In genomic region chr2:238172439-238172838, GRCh38 we compare ENCODE assay signal across 22 cellular contexts. TPM values are rescaled to one million over a fixed set of nuclear protein-coding genes. Genes with fewer than 3 reads are reported as not detected.
DNase-seq lines count a peak whose midpoint lies in the region; ATAC-seq and TF ChIP-seq lines count a peak whose summit lies in the region.
"Had no signal": no experiment of that assay in that cellular context is flagged by ENCODE, and none has a peak within 500 bp of the region (broad histone marks: within the 10 kb centered on the region; RNA-seq: fewer than 3 reads in every experiment).

No MANE protein-coding gene starts in this region.

- no peak overlapping the region for H2BK20ac ChIP-seq in IMR-90 (ENCODE audit: low read depth, low read length)

- no peaks in the 10 kb centered on the region for H3K27me3 ChIP-seq in IMR-90 (ENCODE audit: control insufficient read depth, insufficient read depth, low read length)
- H3K27me3 ChIP-seq in osteoblast (ENCODE audit: insufficient read depth, low read length) = no peaks in the 10 kb centered on the region
- H3K27me3 ChIP-seq: MG63 had no signal

- in situ Hi-C loops in IMR-90 (cut with MboI; ENCODE audit: low sequenced_read_pairs) = no loop called here

- H3K9me3 Mint-ChIP-seq in activated naive CD4-positive, alpha-beta T cell treated with anti-CD3 and anti-CD28 coated beads, Interleukin-2, amount 10 ng/mL, durations not matched to agents 7 days and 5 days = no peaks in the 10 kb centered on the region
- no peaks in the 10 kb centered on the region for H3K9me3 Mint-ChIP-seq in activated naive CD4-positive, alpha-beta T cell treated with anti-CD3 and anti-CD28 coated beads for 36 hours
- H3K9me3 Mint-ChIP-seq in chondrocyte (ENCODE audit: low read depth) (no peaks in the 10 kb centered on the region), neural crest cell (no peaks in the 10 kb centered on the region)
- H3K9me3 Mint-ChIP-seq: CD4-positive, alpha-beta T cell had no signal

- H4K20me1 ChIP-seq in IMR-90 (ENCODE audit: insufficient read depth, low read length) (peaks cover 8% of the 10 kb centered on the region), osteoblast (ENCODE audit: insufficient read depth, low read length) (peaks cover 3% of the 10 kb centered on the region)

- no peak overlapping the region for H2BK120ac ChIP-seq in IMR-90 (ENCODE audit: low read depth, low read length)

- no peak overlapping the region for H3K9ac ChIP-seq in IMR-90 (ENCODE audit: low read depth, low read length)

- H3K4me1 Mint-ChIP-seq in activated naive CD4-positive, alpha-beta T cell treated with anti-CD3 and anti-CD28 coated beads, Interleukin-2, amount 10 ng/mL, durations not matched to agents 7 days and 5 days = no peaks in the 10 kb centered on the region
- peaks cover 4% of the 10 kb centered on the region for H3K4me1 Mint-ChIP-seq in activated naive CD4-positive, alpha-beta T cell treated with anti-CD3 and anti-CD28 coated beads for 36 hours (ENCODE audit: low read depth)
- H3K4me1 Mint-ChIP-seq in chondrocyte (ENCODE audit: low read depth) (peaks cover 52% of the 10 kb centered on the region), neural crest cell (no peaks in the 10 kb centered on the region)

- H3K4me2 ChIP-seq in IMR-90 (ENCODE audit: low read depth, low read length) = no peak overlapping the region
- no peak overlapping the region for H3K4me2 ChIP-seq in osteoblast (ENCODE audit: insufficient read depth, low read length)

- peak overlapping the region; percentile 25; the same call in 1 of the 2 replicates for H3K14ac ChIP-seq in IMR-90 (replicated peaks; ENCODE audit: low read depth, low read length)

- TF ChIP-seq RAD21 in IMR-90 (IDR thresholded peaks at IDR 0.05; ENCODE audit: low read length) = no peak

- H3K27ac ChIP-seq in IMR-90 (ENCODE audit: insufficient read depth, low read length) = peak overlapping the region; percentile 38; the same call in 1 of the 2 replicates
- H3K27ac ChIP-seq in osteoblast (ENCODE audit: low read depth, low read length) = no peak overlapping the region

- H3K27me3 Mint-ChIP-seq in activated naive CD4-positive, alpha-beta T cell treated with anti-CD3 and anti-CD28 coated beads, Interleukin-2, amount 10 ng/mL, durations not matched to agents 7 days and 5 days = no peaks in the 10 kb centered on the region
- H3K27me3 Mint-ChIP-seq in activated naive CD4-positive, alpha-beta T cell treated with anti-CD3 and anti-CD28 coated beads for 36 hours (ENCODE audit: low read depth) = no peaks in the 10 kb centered on the region
- H3K27me3 Mint-ChIP-seq in chondrocyte (ENCODE audit: low read depth) (no peaks in the 10 kb centered on the region), neural crest cell (ENCODE audit: low read depth) (peaks cover 3% of the 10 kb centered on the region)
- H3K27me3 Mint-ChIP-seq: CD4-positive, alpha-beta T cell had no signal

- ATAC-seq in IMR-90 (ENCODE audit: low read depth) = no peak

- H3K23ac ChIP-seq in IMR-90 (ENCODE audit: low read depth, low read length) = 0 out of 2 replicates have a peak overlapping the region, but pooled peaks have one; percentile 17

- DNase-seq in activated naive CD4-positive, alpha-beta T cell treated with anti-CD3 and anti-CD28 coated beads, Interleukin-2, amount 10 ng/mL, durations not matched to agents 7 days and 5 days = no peak
- no peak for DNase-seq in activated naive CD4-positive, alpha-beta T cell treated with anti-CD3 and anti-CD28 coated beads for 36 hours
- DNase-seq in IMR-90 (no peak), chondrocyte (ENCODE audit: low spot score) (no peak), neural crest cell (ENCODE audit: low read depth, low spot score) (no peak), GM20000 (ENCODE audit: low spot score) (no peak), osteoblast (ENCODE audit: insufficient read length, low spot score, missing footprints) (no peak), LoVo (ENCODE audit: low spot score) (no peak)
- DNase-seq: AML-193; Calu3; CD4-positive, alpha-beta T cell; DMS79; KG1; MG63; NCI-H1092 treated with DMSO at 0.1 percent for 48 hours; NCI-H1694; NCI-H446 treated with DMSO at 0.1 percent for 48 hours; NCI-H748 treated with DMSO at 0.1 percent for 48 hours; SHP77 had no signal

- TF ChIP-seq POLR2A in IMR-90 (IDR thresholded peaks at IDR 0.05; ENCODE audit: low read depth, low read length) = no peak

- WGBS in IMR-90 (ENCODE audit: extremely low coverage in 2 of 2, insufficient read length in 1 of 2), 2 experiments = 100% methylated on average over 3 of the region's 14 CpGs; no CpG with 5 or more reads in 1 of the 2 experiments

- H2AFZ ChIP-seq in IMR-90 (replicated peaks; ENCODE audit: low read length, poor library complexity) (peak overlapping the region; percentile 8), osteoblast (ENCODE audit: low read length) (no peak overlapping the region)

- CTCF ChIA-PET in activated naive CD4-positive, alpha-beta T cell treated with anti-CD3 and anti-CD28 coated beads, Interleukin-2, amount 10 ng/mL, durations not matched to agents 7 days and 5 days (lab: Charles Lee) = no interaction called here
- CTCF ChIA-PET in activated naive CD4-positive, alpha-beta T cell treated with anti-CD3 and anti-CD28 coated beads for 36 hours (lab: Charles Lee) = interaction anchor here (0.6 kb wide), 1 partner anchor 13 kb away, joined by 3 read pairs; the partner anchor contains the start of gene ERFE
- CTCF ChIA-PET in IMR-90 (lab: Yijun Ruan, JAX) = no interaction called here

- no peak overlapping the region; a peak in 1 of 4 replicates for H4K8ac ChIP-seq in IMR-90 (ENCODE audit: low read depth in 2 of 2, low read length in 2 of 2)

- H2AK5ac ChIP-seq in IMR-90 (ENCODE audit: low read depth, low read length) = 0 out of 2 replicates have a peak overlapping the region, but pooled peaks have one; percentile 7

- H2BK15ac ChIP-seq in IMR-90 (ENCODE audit: low read depth, low read length) = no peak overlapping the region

- H3K9me1 ChIP-seq in IMR-90 (ENCODE audit: insufficient read depth, low read length) = peaks cover 36% of the 10 kb centered on the region

- H3K36me3 ChIP-seq in IMR-90 (ENCODE audit: control insufficient read depth, insufficient read depth, low read length) (peaks cover 47% of the 10 kb centered on the region), osteoblast (ENCODE audit: insufficient read depth, low read length) (peaks cover 54% of the 10 kb centered on the region)

- POLR2A ChIA-PET in IMR-90 (lab: Charles Lee; ENCODE audit: unreplicated experiment) = no interaction called here

- dilution Hi-C loops in IMR-90 (cut with HindIII; ENCODE audit: low sequenced_read_pairs, unreplicated experiment) = no loop called here

- no peak overlapping the region for H3K56ac ChIP-seq in IMR-90 (ENCODE audit: extremely low read depth, insufficient read depth, low read length)

- no peaks in the 10 kb centered on the region for H3K79me2 ChIP-seq in osteoblast (ENCODE audit: insufficient read depth, low read length)

- no peak overlapping the region for H4K91ac ChIP-seq in IMR-90 (ENCODE audit: insufficient read depth, low read depth, low read length)

- H3K4me1 ChIP-seq in IMR-90 (ENCODE audit: control insufficient read depth, insufficient read depth, low read length) = peaks cover 30% of the 10 kb centered on the region
- peaks cover 32% of the 10 kb centered on the region for H3K4me1 ChIP-seq in osteoblast (ENCODE audit: insufficient read depth, low read length)

- peak overlapping the region; percentile 58; the same call in 1 of the 2 replicates for H3K4ac ChIP-seq in IMR-90 (ENCODE audit: low read depth, low read length)

- no peak overlapping the region for H2AK9ac ChIP-seq in IMR-90 (replicated peaks; ENCODE audit: low read depth, low read length, poor library complexity)

- H2BK5ac ChIP-seq in IMR-90 (ENCODE audit: low read depth, low read length, poor library complexity, severe bottlenecking) = peak overlapping the region; percentile 43

- intact Hi-C loops in activated naive CD4-positive, alpha-beta T cell treated with anti-CD3 and anti-CD28 coated beads for 36 hours (cut with micrococcal nuclease) = no loop called here
- intact Hi-C loops in IMR-90 (cut with micrococcal nuclease) = loop anchor here (10.0 kb wide), 1 partner anchor 178 kb away; no protein-coding TSS in a partner anchor

- TF ChIP-seq CTCF in IMR-90 (conservative IDR thresholded peaks at IDR 0.05; ENCODE audit: low read depth, low read length) = no peak
- TF ChIP-seq CTCF in chondrocyte (IDR thresholded peaks at IDR 0.05) = no peak
- no peak for TF ChIP-seq CTCF in neural crest cell (conservative IDR thresholded peaks at IDR 0.05)
- TF ChIP-seq CTCF in GM20000 (IDR thresholded peaks at IDR 0.05; ENCODE audit: extremely low read depth, missing control alignments) = no peak
- TF ChIP-seq CTCF in osteoblast (IDR thresholded peaks at IDR 0.05; ENCODE audit: extremely low read depth, low read depth, low read length) = no peak

- H3K4me3 ChIP-seq in IMR-90 (ENCODE audit: insufficient read depth, low read depth, low read length) (no peak overlapping the region), osteoblast (ENCODE audit: insufficient read depth, low read length) (no peak overlapping the region)
- H3K4me3 ChIP-seq: HAP-1, MG63 had no signal

- H3K9me3 ChIP-seq in IMR-90 (ENCODE audit: control insufficient read depth, insufficient read depth, low read length) (no peaks in the 10 kb centered on the region), osteoblast (ENCODE audit: low read depth, low read length) (no peaks in the 10 kb centered on the region)
- H3K9me3 ChIP-seq: HAP-1, MG63 had no signal

- peak overlapping the region; percentile 45 for H3K27ac Mint-ChIP-seq in activated naive CD4-positive, alpha-beta T cell treated with anti-CD3 and anti-CD28 coated beads, Interleukin-2, amount 10 ng/mL, durations not matched to agents 7 days and 5 days
- no peak overlapping the region for H3K27ac Mint-ChIP-seq in activated naive CD4-positive, alpha-beta T cell treated with anti-CD3 and anti-CD28 coated beads for 36 hours
- H3K27ac Mint-ChIP-seq in chondrocyte (ENCODE audit: unreplicated experiment) = peak overlapping the region; percentile 80
- peak overlapping the region; percentile 83 for H3K27ac Mint-ChIP-seq in neural crest cell (ENCODE audit: unreplicated experiment)
- H3K27ac Mint-ChIP-seq: CD4-positive, alpha-beta T cell had no signal

- BruUV-seq in IMR-90 (replicated peaks; lab: Mats Ljungman, UMichigan) = no TSS peak

- H3K4me3 Mint-ChIP-seq in activated naive CD4-positive, alpha-beta T cell treated with anti-CD3 and anti-CD28 coated beads, Interleukin-2, amount 10 ng/mL, durations not matched to agents 7 days and 5 days = no peak overlapping the region
- H3K4me3 Mint-ChIP-seq in activated naive CD4-positive, alpha-beta T cell treated with anti-CD3 and anti-CD28 coated beads for 36 hours = no peak overlapping the region
- H3K4me3 Mint-ChIP-seq in chondrocyte (ENCODE audit: unreplicated experiment) (no peak overlapping the region), neural crest cell (no peak overlapping the region)
- H3K4me3 Mint-ChIP-seq: CD4-positive, alpha-beta T cell had no signal

- H3K18ac ChIP-seq in IMR-90 (ENCODE audit: low read depth, low read length) = no peak overlapping the region; the same call in 1 of the 2 replicates

- H3K36me3 Mint-ChIP-seq in activated naive CD4-positive, alpha-beta T cell treated with anti-CD3 and anti-CD28 coated beads, Interleukin-2, amount 10 ng/mL, durations not matched to agents 7 days and 5 days = peaks cover 51% of the 10 kb centered on the region
- peaks cover 30% of the 10 kb centered on the region for H3K36me3 Mint-ChIP-seq in activated naive CD4-positive, alpha-beta T cell treated with anti-CD3 and anti-CD28 coated beads for 36 hours (ENCODE audit: low read depth)
- H3K36me3 Mint-ChIP-seq in chondrocyte (ENCODE audit: low read depth) (peaks cover 28% of the 10 kb centered on the region), neural crest cell (ENCODE audit: low read depth) (peaks cover 28% of the 10 kb centered on the region)

- peaks cover 13 to 57% of the 10 kb centered on the region in 2 experiments; a peak in 3 of 4 replicates for H3K79me1 ChIP-seq in IMR-90 (ENCODE audit: low read depth in 1 of 2, low read length in 2 of 2)

- no peak overlapping the region for H4K5ac ChIP-seq in IMR-90 (ENCODE audit: low read depth, low read length)

RNA-seq across cellular contexts. Expression of gene ERFE, which starts 13.7 kb away (rescaled TPM):
- under 1 TPM in 1 of 2 experiments, not detected in 1; 0.40 TPM for total RNA-seq in activated naive CD4-positive, alpha-beta T cell treated with anti-CD3 and anti-CD28 coated beads for 36 hours
- total RNA-seq in IMR-90 (2012; rRNA removed) (0.56 and 1.3 TPM in 2 replicates), chondrocyte (1.8 to 10.3 TPM (median 9.4 TPM) in 3 replicates), neural crest cell (2.6 and 2.8 TPM in 2 replicates), osteoblast (0.88 and 1.8 TPM in 2 replicates)
- 3.5 and 3.8 TPM in 2 replicates for polyA plus RNA-seq in IMR-90 (2012; rRNA removed)
- polyA plus RNA-seq in IMR-90 (2012; cell fraction: cytosol; rRNA removed) = 1.3 and 5.0 TPM in 2 replicates
- 6.8 and 8.6 TPM in 2 replicates for polyA plus RNA-seq in IMR-90 (2012; cell fraction: nucleus; rRNA removed; ENCODE audit: low replicate concordance)
- total RNA-seq: CD4-positive, alpha-beta T cell had no signal

RNA-seq across cellular contexts. Expression of gene ILKAP, which starts 31.1 kb away (rescaled TPM):
- 10 to 100 TPM; 46.6 to 46.7 TPM for total RNA-seq in activated naive CD4-positive, alpha-beta T cell treated with anti-CD3 and anti-CD28 coated beads for 36 hours
- total RNA-seq in IMR-90 (2012; rRNA removed) = 13.3 and 15.3 TPM in 2 replicates
- polyA plus RNA-seq in IMR-90 (2012; rRNA removed) = 44.2 and 44.4 TPM in 2 replicates
- polyA plus RNA-seq in IMR-90 (2012; cell fraction: cytosol; rRNA removed) = 23.3 and 46.0 TPM in 2 replicates
- 79.8 and 140 TPM in 2 replicates for polyA plus RNA-seq in IMR-90 (2012; cell fraction: nucleus; rRNA removed; ENCODE audit: low replicate concordance)
- total RNA-seq in chondrocyte = 24.9 to 36.7 TPM (median 29.7 TPM) in 3 replicates
- total RNA-seq in neural crest cell = 63.2 and 65.8 TPM in 2 replicates
- 24.2 and 24.5 TPM in 2 replicates for total RNA-seq in osteoblast

RNA-seq across cellular contexts. Expression of gene KLHL30, which starts 34.0 kb away (rescaled TPM):
- not detected for total RNA-seq in activated naive CD4-positive, alpha-beta T cell treated with anti-CD3 and anti-CD28 coated beads for 36 hours
- total RNA-seq in IMR-90 (2012; rRNA removed) = under 0.01 TPM in 1 of 2 replicates, not detected in the other
- polyA plus RNA-seq in IMR-90 (2012; rRNA removed) = 0.03 TPM in 2 replicates
- polyA plus RNA-seq in IMR-90 (2012; cell fraction: cytosol; rRNA removed) = 0.02 and 0.08 TPM in 2 replicates
- 0.06 and 0.14 TPM in 2 replicates for polyA plus RNA-seq in IMR-90 (2012; cell fraction: nucleus; rRNA removed; ENCODE audit: low replicate concordance)
- 12.2 to 25.6 TPM (median 24.4 TPM) in 3 replicates for total RNA-seq in chondrocyte
- 0.23 and 0.25 TPM in 2 replicates for total RNA-seq in neural crest cell
- under 0.01 TPM in 2 replicates for total RNA-seq in osteoblast
- total RNA-seq: A673; CD4-positive, alpha-beta T cell; HT1080 had no signal

Comparison
In these comparisons a context has a peak if more than half of its experiments do, and no peak if none do; other contexts are left out.
1. RNA of gene KLHL30, which starts 34.0 kb away (total RNA-seq): 12.2 to 25.6 TPM in chondrocyte; 0.23 to 0.25 TPM in neural crest cell, not detected in activated naive CD4-positive, alpha-beta T cell treated with anti-CD3 and anti-CD28 coated beads for 36 hours, under 0.01 TPM in IMR-90 and under 0.01 TPM in osteoblast; every median in the first group is over 10 times any median in the second.